ENCODE assay signal across 23 cellular contexts in the genomic region with DNA sequence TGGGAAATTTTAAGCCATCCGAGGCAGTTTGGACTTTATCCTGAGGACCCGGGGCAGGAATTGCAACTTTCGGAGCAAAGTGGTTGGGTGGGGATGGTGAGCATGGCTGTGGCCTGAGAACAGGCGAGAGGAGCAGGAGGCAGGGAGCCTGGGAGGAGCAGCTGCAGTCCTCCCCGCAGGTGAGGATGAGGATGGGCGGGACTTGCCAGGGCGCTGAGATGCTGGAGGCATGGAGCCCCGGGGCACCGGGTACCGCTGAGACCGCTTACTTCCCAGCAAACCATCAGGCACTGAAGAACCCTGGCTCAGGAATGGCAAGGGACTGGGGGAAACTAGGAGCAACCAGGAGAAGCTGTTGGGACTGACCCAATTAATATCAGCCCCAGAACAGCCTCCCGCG.
A peak's percentile ranks its signal among the peaks of the same experiment; 100 is the strongest.
DNase-seq lines count a peak whose midpoint lies in the region; ATAC-seq and TF ChIP-seq lines count a peak whose summit lies in the region.
"Had no signal": no experiment of that assay in that cellular context is flagged by ENCODE, and none has a peak within 500 bp of the region (broad histone marks: within the 10 kb centered on the region; RNA-seq: fewer than 3 reads in every experiment).

No MANE protein-coding gene starts in this region.

- H3F3A ChIP-seq in MM.1S (ENCODE audit: insufficient read depth, low read length): no peaks in the 10 kb centered on the region

- peak overlapping the region; percentile 71 for H3K27ac ChIP-seq in cardiac muscle cell
- H3K27ac ChIP-seq in heart left ventricle: no peak overlapping the region
- peak overlapping the region; percentile 18; the same call in 1 of the 2 replicates for H3K27ac ChIP-seq in MM.1S (ENCODE audit: low read length)
- H3K27ac ChIP-seq in spleen: no peak overlapping the region
- H3K27ac ChIP-seq: HL-60, RWPE1 had no signal

- H3K36me3 ChIP-seq in cardiac muscle cell (no peaks in the 10 kb centered on the region), heart left ventricle (no peaks in the 10 kb centered on the region), MM.1S (replicated peaks; ENCODE audit: insufficient read depth, low read length) (no peaks in the 10 kb centered on the region), spleen (no peaks in the 10 kb centered on the region)

- H3K4me1 Mint-ChIP-seq in chondrocyte (ENCODE audit: low read depth): peaks cover 5% of the 10 kb centered on the region
- H3K4me1 Mint-ChIP-seq: CD4-positive, alpha-beta memory T cell had no signal

- H3K27ac Mint-ChIP-seq in chondrocyte (ENCODE audit: unreplicated experiment): no peak overlapping the region
- H3K27ac Mint-ChIP-seq: CD4-positive, alpha-beta memory T cell; IgD-negative memory B cell had no signal

- WGBS in heart left ventricle, 4 donors: 66 to 73% (median 70%) methylated on average over 13 of the region's 13 CpGs
- WGBS in spleen, 5 donors: 53 to 70% (median 64%) methylated on average over 13 of the region's 13 CpGs

- no peak overlapping the region for H3K4me3 Mint-ChIP-seq in chondrocyte (ENCODE audit: unreplicated experiment)
- H3K4me3 Mint-ChIP-seq: CD4-positive, alpha-beta memory T cell; IgD-negative memory B cell had no signal

- H3K27me3 Mint-ChIP-seq in chondrocyte (ENCODE audit: low read depth): peaks cover 56% of the 10 kb centered on the region

- H3K4me3 ChIP-seq in cardiac muscle cell (no peak overlapping the region), heart left ventricle (no peak overlapping the region), MM.1S (ENCODE audit: low read length) (peak overlapping the region; percentile 36), spleen (no peak overlapping the region)
- H3K4me3 ChIP-seq: GM12878 had no signal

- no peaks in the 10 kb centered on the region for H3K9me3 Mint-ChIP-seq in chondrocyte (ENCODE audit: low read depth)
- H3K9me3 Mint-ChIP-seq: IgD-negative memory B cell had no signal

- TF ChIP-seq CTCF in cardiac muscle cell (IDR thresholded peaks at IDR 0.05; ENCODE audit: low read depth, low read length) (no peak), heart left ventricle (IDR thresholded peaks at IDR 0.05) (no peak), MM.1S (IDR thresholded peaks at IDR 0.05; ENCODE audit: low read length) (no peak), chondrocyte (IDR thresholded peaks at IDR 0.05) (no peak), spleen (IDR thresholded peaks at IDR 0.05 in 8 of 11, conservative IDR thresholded peaks at IDR 0.05 in 3 of 11) (no peak)

- no peaks in the 10 kb centered on the region for H3K9me2 ChIP-seq in MM.1S (replicated peaks; ENCODE audit: insufficient read depth, low read length)

- no peaks in the 10 kb centered on the region for H4K20me1 ChIP-seq in MM.1S (ENCODE audit: insufficient read depth, low read length)

- H3K79me2 ChIP-seq in MM.1S (ENCODE audit: low read length): no peaks in the 10 kb centered on the region

- H3K27me3 ChIP-seq in cardiac muscle cell: no peaks in the 10 kb centered on the region
- peaks cover 0 to 29% (median 0%) of the 10 kb centered on the region in 9 donors for H3K27me3 ChIP-seq in heart left ventricle
- H3K27me3 ChIP-seq in MM.1S (replicated peaks; ENCODE audit: insufficient read depth, low read length): no peaks in the 10 kb centered on the region
- peaks cover 0 to 66% (median 8%) of the 10 kb centered on the region in 7 donors for H3K27me3 ChIP-seq in spleen (replicated peaks in 1 of 7)

- H3K4me2 ChIP-seq in MM.1S (ENCODE audit: low read depth, low read length): peak overlapping the region; percentile 61

- TF ChIP-seq POLR2A in heart left ventricle (IDR thresholded peaks at IDR 0.05): no peak
- no peak for TF ChIP-seq POLR2A in spleen (IDR thresholded peaks at IDR 0.05)

- intact Hi-C loops in heart left ventricle (cut with DNase I) (loop anchor here in 1 of 10 donors (5.0 kb wide), 1 partner anchor 345 kb away; no protein-coding TSS in a partner anchor), spleen (cut with DNase I; ENCODE audit: low total_unique reads) (no loop called here)

- DNase-seq in cardiac muscle cell (ENCODE audit: low read depth in 1 of 2, low spot score in 1 of 2): no peak
- DNase-seq in heart left ventricle: no peak
- no peak for DNase-seq in MM.1S
- DNase-seq in chondrocyte (ENCODE audit: low spot score): peak; percentile 69
- DNase-seq in spleen: peak; percentile 51
- no peak for DNase-seq in Kasumi-1 (lab: John Stamatoyannopoulos, UW)
- no peak for DNase-seq in RPMI8226
- DNase-seq: C1 segment of cervical spinal cord; CD4-positive, alpha-beta memory T cell; COR-L47; DMS53; GDM1; MV-4-11; NCI-H1105 treated with DMSO at 0.1 percent for 48 hours; NCI-H2029; NCI-H446; NCI-H526; SHP77 treated with DMSO at 0.1 percent for 48 hours had no signal

- H3K9me3 ChIP-seq in cardiac muscle cell (ENCODE audit: low read depth): no peaks in the 10 kb centered on the region
- no peaks in the 10 kb centered on the region for H3K9me3 ChIP-seq in heart left ventricle
- H3K9me3 ChIP-seq in MM.1S (replicated peaks; ENCODE audit: insufficient read depth, low read length): no peaks in the 10 kb centered on the region
- H3K9me3 ChIP-seq in spleen: no peaks in the 10 kb centered on the region

- peak overlapping the region; percentile 43 for H2AFZ ChIP-seq in MM.1S (ENCODE audit: low read length)

- H3K4me1 ChIP-seq in cardiac muscle cell (ENCODE audit: low read depth) (peaks cover 19% of the 10 kb centered on the region), heart left ventricle (peaks cover 0 to 12% (median 2%) of the 10 kb centered on the region in 12 donors), MM.1S (ENCODE audit: low read length) (peaks cover 17% of the 10 kb centered on the region), spleen (no peaks in the 10 kb centered on the region)

- peaks cover 2% of the 10 kb centered on the region for H3K36me3 Mint-ChIP-seq in chondrocyte (ENCODE audit: low read depth)
- H3K36me3 Mint-ChIP-seq: CD4-positive, alpha-beta memory T cell; IgD-negative memory B cell had no signal

- H3K9ac ChIP-seq in MM.1S (ENCODE audit: low read length): no peak overlapping the region

- ATAC-seq in heart left ventricle (no peak), GM19351 (IDR thresholded peaks at IDR 0.05; ENCODE audit: unreplicated experiment) (no peak)
- ATAC-seq: GM12878 had no signal

Comparison
In these comparisons a context has a peak if more than half of its experiments do, and no peak if none do; other contexts are left out.
1. H3K27ac ChIP-seq: peak in cardiac muscle cell (single experiment) and MM.1S (single experiment); none in heart left ventricle (0 of 12) and spleen (0 of 8).
2. DNase-seq: peak in chondrocyte (single experiment) and spleen (single experiment); none in cardiac muscle cell (0 of 2), heart left ventricle (0 of 5), MM.1S (single experiment), Kasumi-1 (0 of 2) and RPMI8226 (single experiment).